Comparison of ENCODE assay signal across 29 cellular contexts in the genomic region with DNA sequence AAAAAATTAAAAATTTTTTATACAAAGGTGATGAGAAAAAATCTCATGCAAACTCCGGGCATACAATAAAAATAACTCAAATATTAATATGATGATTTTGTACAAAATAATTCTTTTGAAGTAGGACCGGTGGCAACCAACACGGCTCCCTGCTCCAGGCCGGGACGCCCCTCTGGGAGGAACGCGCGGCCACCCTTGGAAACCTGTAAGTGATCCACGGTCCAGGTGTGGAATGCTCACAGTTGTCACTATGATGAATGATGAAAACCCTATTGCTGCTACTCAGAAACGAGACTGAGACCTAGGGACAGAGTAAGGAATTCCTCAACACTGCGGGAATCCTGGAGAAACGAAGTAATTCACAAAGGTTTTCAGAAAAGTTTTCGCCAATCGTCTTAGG.
DNase-seq lines count a peak whose midpoint lies in the region; ATAC-seq, FAIRE-seq and TF ChIP-seq lines count a peak whose summit lies in the region.
"Had no signal": no experiment of that assay in that cellular context is flagged by ENCODE, and none has a peak within 500 bp of the region (broad histone marks: within the 10 kb centered on the region; RNA-seq: fewer than 3 reads in every experiment).

No MANE protein-coding gene starts in this region.

- H3K4me3 Mint-ChIP-seq in activated T-helper 17 cell treated with anti-CD3 and anti-CD28 coated beads, Interleukin-2, amount 50 U/mL, for 72 hours, result no peak overlapping the region
- H3K4me3 Mint-ChIP-seq: CD14-positive monocyte; CD4-positive, alpha-beta memory T cell; CD4-positive, CD25-positive, alpha-beta regulatory T cell; CD8-positive, alpha-beta memory T cell had no signal

- peak overlapping the region; percentile 88 for H2BK120ac ChIP-seq in H1 (replicated peaks; ENCODE audit: low read depth, low read length)
- no peak overlapping the region for H2BK120ac ChIP-seq in neuronal stem cell (ENCODE audit: low read depth, low read length)

- no peak for FAIRE-seq in H1 (lab: Jason Lieb, UNC)
- FAIRE-seq: A549, GM12878, GM12892, GM18507 had no signal

- H3K9me3 Mint-ChIP-seq in activated T-helper 17 cell treated with anti-CD3 and anti-CD28 coated beads, Interleukin-2, amount 50 U/mL, for 72 hours, result no peaks in the 10 kb centered on the region

- TF ChIP-seq CTCF in H1 (IDR thresholded peaks at IDR 0.05; ENCODE audit: control extremely low read depth in 1 of 3, insufficient read depth in 1 of 3, low read depth in 1 of 3, low read length in 3 of 3) (no peak), lower lobe of right lung (IDR thresholded peaks at IDR 0.05) (no peak), spleen (IDR thresholded peaks at IDR 0.05 in 8 of 11, conservative IDR thresholded peaks at IDR 0.05 in 3 of 11) (no peak), tibial artery (IDR thresholded peaks at IDR 0.05) (no peak)

- no peak overlapping the region for H3K4me3 ChIP-seq in H1 (ENCODE audit: extremely low read depth in 1 of 4, insufficient read depth in 2 of 4, low read depth in 3 of 4, low read length in 4 of 4)
- H3K4me3 ChIP-seq in lower lobe of right lung, result no peak overlapping the region
- no peak overlapping the region for H3K4me3 ChIP-seq in spleen
- H3K4me3 ChIP-seq in tibial artery, result no peak overlapping the region
- no peak overlapping the region for H3K4me3 ChIP-seq in neuronal stem cell (ENCODE audit: low read length in 2 of 2)
- H3K4me3 ChIP-seq: A549, BLaER1, GM12878 had no signal

- no peaks in the 10 kb centered on the region for H3K4me1 Mint-ChIP-seq in activated T-helper 17 cell treated with anti-CD3 and anti-CD28 coated beads, Interleukin-2, amount 50 U/mL, for 72 hours
- H3K4me1 Mint-ChIP-seq: CD14-positive monocyte; CD4-positive, alpha-beta memory T cell; CD4-positive, CD25-positive, alpha-beta regulatory T cell; CD8-positive, alpha-beta memory T cell had no signal

- no peak overlapping the region for H3K14ac ChIP-seq in H1 (ENCODE audit: insufficient read length)
- H3K14ac ChIP-seq in neuronal stem cell (ENCODE audit: low read length), result no peak overlapping the region

- no peaks in the 10 kb centered on the region for H3K79me2 ChIP-seq in H1 (ENCODE audit: control insufficient read depth in 1 of 2, insufficient read depth in 2 of 2, low read length in 2 of 2)

- no peaks in the 10 kb centered on the region for H3K36me3 ChIP-seq in H1 (ENCODE audit: control insufficient read depth in 2 of 4, insufficient read depth in 4 of 4, low read length in 3 of 4)
- no peaks in the 10 kb centered on the region for H3K36me3 ChIP-seq in lower lobe of right lung
- H3K36me3 ChIP-seq in spleen, result no peaks in the 10 kb centered on the region
- no peaks in the 10 kb centered on the region for H3K36me3 ChIP-seq in tibial artery
- H3K36me3 ChIP-seq in neuronal stem cell (replicated peaks in 1 of 2; ENCODE audit: control insufficient read depth in 2 of 2, insufficient read depth in 2 of 2, low read length in 2 of 2), result no peaks in the 10 kb centered on the region
- H3K36me3 ChIP-seq: BE2C, BLaER1 had no signal

- H4K20me1 ChIP-seq in H1 (replicated peaks in 1 of 2; ENCODE audit: control insufficient read depth in 1 of 2, insufficient read depth in 2 of 2, low read length in 2 of 2), result no peaks in the 10 kb centered on the region
- H4K20me1 ChIP-seq: BLaER1 had no signal

- TF ChIP-seq POLR2A in H1 (IDR thresholded peaks at IDR 0.05; ENCODE audit: control extremely low read depth in 1 of 2, low read depth in 2 of 2, low read length in 2 of 2), result no peak
- no peak for TF ChIP-seq POLR2A in spleen (IDR thresholded peaks at IDR 0.05)

- no peak for TF ChIP-seq RAD21 in H1 (IDR thresholded peaks at IDR 0.05 in 1 of 2, conservative IDR thresholded peaks at IDR 0.05 in 1 of 2; ENCODE audit: low read depth in 2 of 2, low read length in 2 of 2)

- no peak overlapping the region for H2BK20ac ChIP-seq in H1 (ENCODE audit: low read length)

- H4K8ac ChIP-seq in H1 (ENCODE audit: extremely low read depth, insufficient read depth, low read length), result no peak overlapping the region
- H4K8ac ChIP-seq in neuronal stem cell (ENCODE audit: low read depth, low read length), result no peak overlapping the region

- ATAC-seq in Right ventricle myocardium inferior, result no peak
- ATAC-seq in left ventricle myocardium superior, result no peak
- ATAC-seq in lower lobe of right lung, result no peak
- ATAC-seq in activated T-helper 17 cell treated with anti-CD3 and anti-CD28 coated beads, Interleukin-2, amount 50 U/mL, for 72 hours (replicated peaks), result no peak
- ATAC-seq: A549, GM12878 had no signal

- H2BK15ac ChIP-seq in H1 (ENCODE audit: low read length), result no peak overlapping the region
- H2BK15ac ChIP-seq in neuronal stem cell (ENCODE audit: low read length), result no peak overlapping the region

- H3K23ac ChIP-seq in H1 (ENCODE audit: insufficient read length), result no peak overlapping the region
- H3K23ac ChIP-seq in neuronal stem cell (ENCODE audit: low read depth, low read length, poor library complexity), result no peak overlapping the region

- H3K18ac ChIP-seq in H1 (ENCODE audit: extremely low read depth, low read length) (no peak overlapping the region), neuronal stem cell (ENCODE audit: low read length) (no peak overlapping the region)

- TF ChIP-seq EP300 in H1 (IDR thresholded peaks at IDR 0.05; ENCODE audit: borderline replicate concordance in 1 of 2, low read depth in 2 of 2, low read length in 2 of 2), result no peak

- H3K27me3 Mint-ChIP-seq in activated T-helper 17 cell treated with anti-CD3 and anti-CD28 coated beads, Interleukin-2, amount 50 U/mL, for 72 hours, result no peaks in the 10 kb centered on the region
- H3K27me3 Mint-ChIP-seq: CD4-positive, alpha-beta memory T cell; CD4-positive, CD25-positive, alpha-beta regulatory T cell; CD8-positive, alpha-beta memory T cell had no signal

- H3K9ac ChIP-seq in H1 (replicated peaks in 1 of 4; ENCODE audit: extremely low read depth in 1 of 4, low read depth in 3 of 4, low read length in 3 of 4), result no peak overlapping the region
- H3K9ac ChIP-seq in neuronal stem cell (ENCODE audit: low read depth, low read length, poor library complexity), result no peak overlapping the region
- H3K9ac ChIP-seq: BLaER1 had no signal

- H3K27ac Mint-ChIP-seq in activated T-helper 17 cell treated with anti-CD3 and anti-CD28 coated beads, Interleukin-2, amount 50 U/mL, for 72 hours, result no peak overlapping the region
- H3K27ac Mint-ChIP-seq: CD14-positive monocyte; CD4-positive, alpha-beta memory T cell; CD4-positive, CD25-positive, alpha-beta regulatory T cell; CD8-positive, alpha-beta memory T cell had no signal

- no peak overlapping the region for H4K5ac ChIP-seq in H1 (ENCODE audit: insufficient read length, low read depth, low read length)

- peaks cover 0 to 14% (median 4%) of the 10 kb centered on the region in 4 experiments; a peak in 4 of 7 replicates for H3K4me1 ChIP-seq in H1 (replicated peaks in 1 of 4; ENCODE audit: control insufficient read depth in 3 of 4, insufficient read depth in 4 of 4, low read length in 3 of 4)
- H3K4me1 ChIP-seq in lower lobe of right lung, result no peaks in the 10 kb centered on the region
- peaks cover 0 to 22% (median 12%) of the 10 kb centered on the region in 6 donors for H3K4me1 ChIP-seq in spleen
- H3K4me1 ChIP-seq in tibial artery, result peaks cover 0 to 4% (median 0%) of the 10 kb centered on the region in 4 donors
- H3K4me1 ChIP-seq in neuronal stem cell (ENCODE audit: control insufficient read depth in 2 of 2, insufficient read depth in 1 of 2, low read depth in 1 of 2, low read length in 2 of 2), result peaks cover 0 to 3% of the 10 kb centered on the region in 2 donors
- H3K4me1 ChIP-seq: A549, BE2C had no signal

- H3K9me3 ChIP-seq in H1 (ENCODE audit: insufficient read depth in 2 of 2, low read depth in 1 of 2, low read length in 1 of 2), result no peaks in the 10 kb centered on the region; a peak in 1 of 4 replicates
- no peaks in the 10 kb centered on the region for H3K9me3 ChIP-seq in lower lobe of right lung
- no peaks in the 10 kb centered on the region for H3K9me3 ChIP-seq in spleen
- H3K9me3 ChIP-seq in tibial artery, result no peaks in the 10 kb centered on the region
- no peaks in the 10 kb centered on the region for H3K9me3 ChIP-seq in neuronal stem cell (replicated peaks in 1 of 2; ENCODE audit: control insufficient read depth in 2 of 2, insufficient read depth in 1 of 2, low read depth in 1 of 2, low read length in 2 of 2)
- H3K9me3 ChIP-seq: A549, BE2C, BLaER1 had no signal

- no peak overlapping the region for H3K56ac ChIP-seq in H1 (replicated peaks; ENCODE audit: insufficient read length, low read depth, low read length)

- H3K27me3 ChIP-seq in H1 (replicated peaks in 1 of 4; ENCODE audit: control insufficient read depth in 3 of 4, extremely low read depth in 1 of 4, insufficient read depth in 3 of 4, low read length in 3 of 4) (no peaks in the 10 kb centered on the region), lower lobe of right lung (ENCODE audit: low read depth) (no peaks in the 10 kb centered on the region), spleen (replicated peaks in 1 of 7) (no peaks in the 10 kb centered on the region), tibial artery (peaks cover 0 to 3% of the 10 kb centered on the region in 2 donors), neuronal stem cell (ENCODE audit: control insufficient read depth in 3 of 3, insufficient read depth in 3 of 3, low read depth in 1 of 3, low read length in 3 of 3) (no peaks in the 10 kb centered on the region)
- H3K27me3 ChIP-seq: BE2C, BLaER1 had no signal

- H3K36me3 Mint-ChIP-seq in activated T-helper 17 cell treated with anti-CD3 and anti-CD28 coated beads, Interleukin-2, amount 50 U/mL, for 72 hours (ENCODE audit: low read depth), result no peaks in the 10 kb centered on the region
- H3K36me3 Mint-ChIP-seq: CD14-positive monocyte; CD4-positive, CD25-positive, alpha-beta regulatory T cell; CD8-positive, alpha-beta memory T cell had no signal

- H2AK5ac ChIP-seq in H1 (ENCODE audit: low read depth, low read length), result no peak overlapping the region
- H2AK5ac ChIP-seq in neuronal stem cell (ENCODE audit: low read depth, low read length), result no peak overlapping the region

- WGBS in H1 (ENCODE audit: extremely low coverage in 1 of 2, insufficient coverage in 1 of 2, insufficient read length in 1 of 2, insufficient replicate concordance in 2 of 2, low coverage in 1 of 2, low lambda C conversion rate in 2 of 2, missing lambda C conversion rate in 1 of 2), 2 experiments, result 94% methylated on average over 14 of the region's 14 CpGs; no CpG with 5 or more reads in 1 of the 2 experiments
- 90 to 95% (median 93%) methylated on average over 14 of the region's 14 CpGs for WGBS in spleen, 5 donors
- WGBS in neuronal stem cell (ENCODE audit: extremely low coverage in 2 of 2, insufficient read length in 2 of 2, insufficient replicate concordance in 1 of 2), 2 donors, result no CpG with 5 or more reads among the region's 14 CpGs

- H3K79me1 ChIP-seq in H1 (ENCODE audit: low read depth, low read length), result no peaks in the 10 kb centered on the region
- no peaks in the 10 kb centered on the region for H3K79me1 ChIP-seq in neuronal stem cell (ENCODE audit: low read depth, low read length)

- H3K23me2 ChIP-seq in H1 (ENCODE audit: low read depth, low read length), result no peaks in the 10 kb centered on the region

- H2BK12ac ChIP-seq in H1 (ENCODE audit: low read depth, low read length) (no peak overlapping the region), neuronal stem cell (ENCODE audit: low read length) (no peak overlapping the region)

- H3K4ac ChIP-seq in H1 (replicated peaks; ENCODE audit: insufficient read length, low read depth, low read length), result no peak overlapping the region
- H3K4ac ChIP-seq in neuronal stem cell (ENCODE audit: low read length), result no peak overlapping the region

- POLR2A ChIA-PET in H1 (lab: Charles Lee; ENCODE audit: partially characterized antibody), result no interaction called here

- H2BK5ac ChIP-seq in H1 (ENCODE audit: low read depth, low read length), result no peak overlapping the region
- no peak overlapping the region for H2BK5ac ChIP-seq in neuronal stem cell (ENCODE audit: low read length)

- intact Hi-C loops in Right ventricle myocardium inferior (cut with DNase I), result no loop called here
- intact Hi-C loops in left ventricle myocardium superior (cut with micrococcal nuclease), result no loop called here
- intact Hi-C loops in lower lobe of right lung (cut with DNase I), result no loop called here
- intact Hi-C loops in spleen (cut with DNase I; ENCODE audit: low total_unique reads), result no loop called here
- intact Hi-C loops in tibial artery (cut with DNase I; ENCODE audit: low total_unique reads), result no loop called here

- H3K4me2 ChIP-seq in H1 (ENCODE audit: insufficient read depth in 1 of 2, low read depth in 2 of 2, low read length in 2 of 2) (no peak overlapping the region), neuronal stem cell (ENCODE audit: insufficient read depth, low read length, poor library complexity, severe bottlenecking) (no peak overlapping the region)
- H3K4me2 ChIP-seq: A549 had no signal

- H4K91ac ChIP-seq in H1 (replicated peaks; ENCODE audit: insufficient read length, low read length), result no peak overlapping the region
- H4K91ac ChIP-seq in neuronal stem cell (ENCODE audit: low read depth, low read length, poor library complexity), result no peak overlapping the region

- H2AFZ ChIP-seq in H1 (ENCODE audit: low read length), result no peak overlapping the region
- H2AFZ ChIP-seq in neuronal stem cell (ENCODE audit: low read length), result no peak overlapping the region

- DNase-seq in Right ventricle myocardium inferior (ENCODE audit: missing footprints), result peak; percentile 26
- no peak for DNase-seq in left ventricle myocardium superior
- no peak for DNase-seq in H1 (ENCODE audit: low read depth in 1 of 2, low spot score in 2 of 2)
- DNase-seq in lower lobe of right lung, result peak; percentile 22
- DNase-seq in spleen, result peak; percentile 61
- DNase-seq in tibial artery, result no peak
- no peak for DNase-seq in neuronal stem cell (ENCODE audit: low spot score)
- DNase-seq: ACHN; BE2C; C1 segment of cervical spinal cord; CD4-positive, alpha-beta memory T cell; CD4-positive, CD25-positive, alpha-beta regulatory T cell; CD8-positive, alpha-beta memory T cell; COR-L47; DMS 273 treated with DMSO at 0.1 percent for 48 hours; DMS153; DMS53; DMS79; DND-41; EL; GDM1 had no signal

- CTCF ChIA-PET in H1 (lab: Charles Lee; ENCODE audit: partially characterized antibody), result no interaction called here

- H3K27ac ChIP-seq in H1 (ENCODE audit: low read depth, low read length) (no peak overlapping the region), lower lobe of right lung (no peak overlapping the region), spleen (no peak overlapping the region), tibial artery (no peak overlapping the region), neuronal stem cell (replicated peaks; ENCODE audit: low read length) (no peak overlapping the region)
- H3K27ac ChIP-seq: 22Rv1, A549 had no signal

Comparison
In these comparisons a context has a peak if more than half of its experiments do, and no peak if none do; other contexts are left out.
1. DNase-seq: peak in Right ventricle myocardium inferior (single experiment), lower lobe of right lung (single experiment) and spleen (single experiment); none in left ventricle myocardium superior (single experiment), H1 (0 of 2), tibial artery (0 of 2) and neuronal stem cell (single experiment).